In genomic region chr17:2102931-2103398, GRCh38 we compare ENCODE assay signal across 14 cellular contexts. TPM values are rescaled to one million over a fixed set of nuclear protein-coding genes. Genes with fewer than 3 reads are reported as not detected.
A peak's percentile ranks its signal among the peaks of the same experiment; 100 is the strongest.
DNase-seq lines count a peak whose midpoint lies in the region; ATAC-seq, FAIRE-seq and TF ChIP-seq lines count a peak whose summit lies in the region.
"Had no signal": no experiment of that assay in that cellular context is flagged by ENCODE, and none has a peak within 500 bp of the region (broad histone marks: within the 10 kb centered on the region; RNA-seq: fewer than 3 reads in every experiment).

No MANE protein-coding gene starts in this region.

- H3K36me3 ChIP-seq in mammary epithelial cell (ENCODE audit: insufficient read depth, low read length) = no peaks in the 10 kb centered on the region
- no peaks in the 10 kb centered on the region for H3K36me3 ChIP-seq in naive thymus-derived CD4-positive, alpha-beta T cell (ENCODE audit: control insufficient read depth in 2 of 3, insufficient read depth in 3 of 3, low read length in 3 of 3)
- H3K36me3 ChIP-seq: SJSA1 had no signal

- no peak for TF ChIP-seq CTCF in mammary epithelial cell (conservative IDR thresholded peaks at IDR 0.05 in 1 of 2, IDR thresholded peaks at IDR 0.05 in 1 of 2; ENCODE audit: extremely low read depth in 1 of 2, insufficient read depth in 1 of 2, low read depth in 1 of 2, low read length in 2 of 2)
- TF ChIP-seq CTCF in progenitor cell of endocrine pancreas (IDR thresholded peaks at IDR 0.05; ENCODE audit: unreplicated experiment) = no peak
- no peak for TF ChIP-seq CTCF in D721Med (IDR thresholded peaks at IDR 0.05; ENCODE audit: insufficient read depth, missing control alignments)

- no peak for ATAC-seq in naive thymus-derived CD4-positive, alpha-beta T cell
- no peak for ATAC-seq in GM18907 (IDR thresholded peaks at IDR 0.05; ENCODE audit: unreplicated experiment)
- ATAC-seq: activated CD4-positive, CD25-positive, alpha-beta regulatory T cell treated with anti-CD3 and anti-CD28 coated beads, Interleukin-2, amount 50 U/mL, for 24 hours had no signal

- BruUV-seq in mammary epithelial cell (replicated peaks; lab: Mats Ljungman, UMichigan) = no TSS peak

- DNase-seq in D341Med (ENCODE audit: low spot score) (peak; percentile 51), LoVo (ENCODE audit: low spot score) (peak; percentile 4), mammary epithelial cell (peak; percentile 82), progenitor cell of endocrine pancreas (ENCODE audit: low spot score, unreplicated experiment) (no peak), D721Med (ENCODE audit: insufficient read length, low spot score) (no peak), putamen (ENCODE audit: low spot score) (no peak)
- no peak for DNase-seq in naive thymus-derived CD4-positive, alpha-beta T cell
- DNase-seq: CD4-positive, alpha-beta T cell had no signal

- POLR2A ChIA-PET in naive thymus-derived CD4-positive, alpha-beta T cell (lab: Charles Lee) = interaction anchor here (0.5 to 1.5 kb wide), 3 partner anchors 14 to 1791 kb away, joined by 3 to 4 read pairs (median 3); no protein-coding TSS in a partner anchor

- peak overlapping the region in 7 of 10 donors; percentile 4 to 58 (median 30) for H3K4me3 Mint-ChIP-seq in naive thymus-derived CD4-positive, alpha-beta T cell
- no peak overlapping the region for H3K4me3 Mint-ChIP-seq in progenitor cell of endocrine pancreas (ENCODE audit: low read depth)
- H3K4me3 Mint-ChIP-seq: CD4-positive, alpha-beta T cell; dendritic cell treated with granulocyte-macrophage colony-stimulating factor and Interleukin-4, amounts not matched to agents 40 ng/mL and 50 ng/mL, for 4 days had no signal

- peak overlapping the region in 7 of 9 donors; percentile 46 to 78 (median 62) for H3K27ac Mint-ChIP-seq in naive thymus-derived CD4-positive, alpha-beta T cell
- H3K27ac Mint-ChIP-seq in progenitor cell of endocrine pancreas = no peak overlapping the region
- H3K27ac Mint-ChIP-seq: CD4-positive, alpha-beta T cell; dendritic cell treated with granulocyte-macrophage colony-stimulating factor and Interleukin-4, amounts not matched to agents 40 ng/mL and 50 ng/mL, for 4 days had no signal

- H3K4me1 Mint-ChIP-seq in naive thymus-derived CD4-positive, alpha-beta T cell = peaks cover 12 to 55% (median 35%) of the 10 kb centered on the region in 7 donors
- peaks cover 8% of the 10 kb centered on the region for H3K4me1 Mint-ChIP-seq in progenitor cell of endocrine pancreas (ENCODE audit: low read depth)

- CTCF ChIA-PET in mammary epithelial cell (lab: Charles Lee; ENCODE audit: low non-redundant PET) = interaction anchor here (0.5 to 0.6 kb wide), 2 partner anchors 85 to 142 kb away, joined by 3 to 6 read pairs; no protein-coding TSS in a partner anchor
- CTCF ChIA-PET in naive thymus-derived CD4-positive, alpha-beta T cell (lab: Charles Lee) = no interaction called here

- H3K4me2 ChIP-seq in mammary epithelial cell (ENCODE audit: insufficient read depth, low read depth, low read length) = no peak overlapping the region

- H3K4me1 ChIP-seq in mammary epithelial cell (ENCODE audit: insufficient read depth, low read length) = no peaks in the 10 kb centered on the region
- H3K4me1 ChIP-seq in naive thymus-derived CD4-positive, alpha-beta T cell (ENCODE audit: control insufficient read depth in 2 of 2, insufficient read depth in 2 of 2, low read length in 2 of 2) = peaks cover 0 to 11% of the 10 kb centered on the region in 2 donors
- H3K4me1 ChIP-seq: SJSA1 had no signal

- peaks cover 0 to 24% (median 14%) of the 10 kb centered on the region in 5 donors for H3K36me3 Mint-ChIP-seq in naive thymus-derived CD4-positive, alpha-beta T cell
- H3K36me3 Mint-ChIP-seq in progenitor cell of endocrine pancreas (ENCODE audit: insufficient read depth) = peaks cover 4% of the 10 kb centered on the region

- H3K9ac ChIP-seq in mammary epithelial cell (ENCODE audit: insufficient read depth, low read length) = no peak overlapping the region

- H3K27me3 Mint-ChIP-seq in naive thymus-derived CD4-positive, alpha-beta T cell = no peaks in the 10 kb centered on the region
- no peaks in the 10 kb centered on the region for H3K27me3 Mint-ChIP-seq in progenitor cell of endocrine pancreas
- H3K27me3 Mint-ChIP-seq: CD4-positive, alpha-beta T cell had no signal

- no peaks in the 10 kb centered on the region for H3K27me3 ChIP-seq in mammary epithelial cell (ENCODE audit: insufficient read depth, low read length)
- no peaks in the 10 kb centered on the region for H3K27me3 ChIP-seq in naive thymus-derived CD4-positive, alpha-beta T cell (ENCODE audit: control insufficient read depth in 2 of 2, insufficient read depth in 2 of 2, low read length in 2 of 2)
- H3K27me3 ChIP-seq: SJSA1 had no signal

- no peak overlapping the region for H3K4me3 ChIP-seq in mammary epithelial cell (replicated peaks in 1 of 3; ENCODE audit: insufficient read depth in 1 of 3, low read depth in 2 of 3, low read length in 3 of 3)
- H3K4me3 ChIP-seq in naive thymus-derived CD4-positive, alpha-beta T cell (ENCODE audit: low read length) = no peak overlapping the region
- H3K4me3 ChIP-seq: SJSA1, skin epidermis had no signal

- 95% methylated on average over 2 of the region's 2 CpGs for WGBS in mammary epithelial cell (ENCODE audit: low coverage, missing lambda C conversion rate)

- no peaks in the 10 kb centered on the region for H4K20me1 ChIP-seq in mammary epithelial cell (ENCODE audit: insufficient read depth, low read length)

- FAIRE-seq in D721Med (lab: Jason Lieb, UNC) = no peak
- FAIRE-seq: urothelium cell line had no signal

- H3K27ac ChIP-seq in mammary epithelial cell (ENCODE audit: insufficient read depth, low read depth, low read length) = no peak overlapping the region
- H3K27ac ChIP-seq in naive thymus-derived CD4-positive, alpha-beta T cell (ENCODE audit: low read depth, low read length) = no peak overlapping the region
- H3K27ac ChIP-seq: SJSA1 had no signal

- no peak overlapping the region for H2AFZ ChIP-seq in mammary epithelial cell (ENCODE audit: low read depth, low read length)

- no peaks in the 10 kb centered on the region for H3K9me3 ChIP-seq in mammary epithelial cell (replicated peaks; ENCODE audit: insufficient read depth, low read length)
- no peaks in the 10 kb centered on the region for H3K9me3 ChIP-seq in naive thymus-derived CD4-positive, alpha-beta T cell (ENCODE audit: control insufficient read depth in 2 of 3, low read length in 3 of 3)
- H3K9me3 ChIP-seq: SJSA1 had no signal

- dilution Hi-C loops in mammary epithelial cell (cut with HindIII; ENCODE audit: low sequenced_read_pairs) = no loop called here

- in situ Hi-C loops in mammary epithelial cell (cut with MboI; ENCODE audit: low sequenced_read_pairs in 2 of 2) = no loop called here

- H3K79me2 ChIP-seq in mammary epithelial cell (ENCODE audit: insufficient read depth, low read length) = no peaks in the 10 kb centered on the region

- intact Hi-C loops in mammary epithelial cell (cut with micrococcal nuclease) = no loop called here
- intact Hi-C loops in naive thymus-derived CD4-positive, alpha-beta T cell (cut with micrococcal nuclease) = no loop called here

- no peaks in the 10 kb centered on the region for H3K9me3 Mint-ChIP-seq in naive thymus-derived CD4-positive, alpha-beta T cell
- no peaks in the 10 kb centered on the region for H3K9me3 Mint-ChIP-seq in progenitor cell of endocrine pancreas (ENCODE audit: low read depth)
- H3K9me3 Mint-ChIP-seq: CD4-positive, alpha-beta T cell; dendritic cell treated with granulocyte-macrophage colony-stimulating factor and Interleukin-4, amounts not matched to agents 40 ng/mL and 50 ng/mL, for 4 days had no signal

RNA-seq across cellular contexts. Expression of gene HIC1, which starts 48.1 kb away (rescaled TPM):
- 1 to 10 TPM in 1 of 2 donors, under 1 TPM in 1; 0.67 to 1.3 TPM for total RNA-seq in mammary epithelial cell
- polyA plus RNA-seq in mammary epithelial cell = 0.20 TPM
- polyA minus RNA-seq in mammary epithelial cell = not detected
- total RNA-seq in naive thymus-derived CD4-positive, alpha-beta T cell = 100 to 1,000 TPM in 1 of 5 experiments, 1 to 10 TPM in 4; 1.4 to 128 (median 6.3) TPM
- under 1 TPM; 0.56 to 0.83 TPM for polyA plus RNA-seq in naive thymus-derived CD4-positive, alpha-beta T cell
- total RNA-seq in progenitor cell of endocrine pancreas = 0.69 and 0.86 TPM in 2 replicates

Comparison
In these comparisons a context has a peak if more than half of its experiments do, and no peak if none do; other contexts are left out.
1. DNase-seq: peak in D341Med (single experiment), LoVo (single experiment) and mammary epithelial cell (single experiment); none in naive thymus-derived CD4-positive, alpha-beta T cell (0 of 9), progenitor cell of endocrine pancreas (single experiment), D721Med (single experiment) and putamen (single experiment).